ENCODE assay signal across 23 cellular contexts in the genomic region with DNA sequence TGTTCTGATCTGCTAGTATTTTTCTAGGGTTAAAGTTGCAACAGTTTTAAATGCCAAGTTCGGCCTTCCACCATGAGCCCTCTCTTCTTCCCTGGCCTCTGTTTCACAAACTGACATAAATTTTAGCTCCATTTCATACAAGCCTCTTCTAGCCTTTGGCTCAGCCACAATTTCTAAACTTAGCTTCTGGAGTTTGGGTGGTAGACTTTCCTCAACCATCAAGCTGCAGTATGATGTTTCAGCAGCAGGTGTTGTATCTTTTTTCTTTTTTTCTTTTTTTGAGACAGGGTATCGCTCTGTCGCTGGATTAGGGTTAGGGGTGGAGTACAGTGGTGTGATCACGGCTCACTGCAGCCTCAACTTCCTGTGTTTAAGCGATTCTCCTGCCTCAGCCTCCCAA.
"Had no signal": no experiment of that assay in that cellular context is flagged by ENCODE, and none has a peak within 500 bp of the region (broad histone marks: within the 10 kb centered on the region; RNA-seq: fewer than 3 reads in every experiment).

No MANE protein-coding gene starts in this region.

- H3K27ac Mint-ChIP-seq: memory B cell; neural progenitor cell; stimulated activated memory B cell treated with anti-CD40 and anti-IgM and Interleukin-4, amounts not matched to agents 10 μg/mL and 1 μg/mL and 100 μg/mL, for 72 hours; type B pancreatic cell had no signal

- H3K36me3 ChIP-seq: neural progenitor cell, ovary had no signal

- H3K4me1 Mint-ChIP-seq: memory B cell; naive B cell; neural progenitor cell; stimulated activated memory B cell treated with anti-CD40 and anti-IgM and Interleukin-4, amounts not matched to agents 10 μg/mL and 1 μg/mL and 100 μg/mL, for 72 hours had no signal

- H3K9me3 ChIP-seq: esophagus muscularis mucosa, gastrocnemius medialis, heart right ventricle, left ventricle myocardium inferior, lower lobe of right lung, ovary, right lobe of liver, thyroid gland had no signal

- H3K9me3 Mint-ChIP-seq: memory B cell; naive B cell; neural progenitor cell; stimulated activated memory B cell treated with anti-CD40 and anti-IgM and Interleukin-4, amounts not matched to agents 10 μg/mL and 1 μg/mL and 100 μg/mL, for 72 hours; type B pancreatic cell had no signal

- H3K4me3 ChIP-seq: esophagus muscularis mucosa, gastrocnemius medialis, heart right ventricle, left ventricle myocardium inferior, lower lobe of right lung, neural progenitor cell, ovary, right lobe of liver, thyroid gland had no signal

- H2AFZ ChIP-seq: neural progenitor cell had no signal

- H3K4me1 ChIP-seq: esophagus muscularis mucosa, lower lobe of right lung, neural progenitor cell, right lobe of liver, thyroid gland had no signal

- H3K4me3 Mint-ChIP-seq: memory B cell; naive B cell; neural progenitor cell; stimulated activated memory B cell treated with anti-CD40 and anti-IgM and Interleukin-4, amounts not matched to agents 10 μg/mL and 1 μg/mL and 100 μg/mL, for 72 hours; type B pancreatic cell had no signal

- H3K27ac ChIP-seq: epithelial cell of prostate, esophagus muscularis mucosa, heart right ventricle, left ventricle myocardium inferior, lower lobe of right lung, neural progenitor cell, ovary, right lobe of liver, thyroid gland had no signal

- H3K27me3 ChIP-seq: esophagus muscularis mucosa, gastrocnemius medialis, heart right ventricle, neural progenitor cell, ovary, right lobe of liver, thyroid gland had no signal

- H3K4me2 ChIP-seq: neural progenitor cell had no signal

- H3K27me3 Mint-ChIP-seq: memory B cell; naive B cell; stimulated activated memory B cell treated with anti-CD40 and anti-IgM and Interleukin-4, amounts not matched to agents 10 μg/mL and 1 μg/mL and 100 μg/mL, for 72 hours; type B pancreatic cell had no signal

- H3K9ac ChIP-seq: neural progenitor cell had no signal

- ATAC-seq: heart right ventricle; left cardiac atrium; lower lobe of right lung; right lobe of liver; stimulated activated memory B cell treated with anti-CD40 and anti-IgM and Interleukin-4, amounts not matched to agents 10 μg/mL and 1 μg/mL and 100 μg/mL, for 72 hours had no signal

- DNase-seq: caudate nucleus; cortex of kidney; effector memory CD4-positive, alpha-beta T cell; gastrocnemius medialis; heart right ventricle; hypothalamus; left cardiac atrium; left ventricle myocardium inferior; lower lobe of right lung; midbrain; naive B cell; nucleus accumbens; ovary; right lobe of liver; stimulated activated CD4-positive, alpha-beta T cell treated with anti-CD3 and anti-CD28 coated beads, Interleukin-4, amount 100 ng/mL, for 1 hour; stimulated activated CD8-positive, alpha-beta memory T cell treated with anti-CD3 and anti-CD28 coated beads, Interleukin-4, amount 100 ng/mL, for 48 hours; thyroid gland had no signal
